Comparison of ENCODE assay signal across 1 cellular context in genomic region chr22:45064313-45065268, GRCh38.
TF ChIP-seq lines count a peak whose summit lies in the region.

No MANE protein-coding gene starts in this region.

TF ChIP-seq in SK-N-SH treated with all-trans-retinoic acid at 6 μM for 48 hours, 23 proteins besides CTCF, POLR2A, EP300 and RAD21 (continued from another document):
- TF ChIP-seq POU6F1 (CRISPR knock-in tag; IDR thresholded peaks at IDR 0.05; ENCODE audit: borderline replicate concordance, low read depth) (no peak), TOX (CRISPR knock-in tag; IDR thresholded peaks at IDR 0.05; ENCODE audit: borderline replicate concordance) (no peak), ZC3H10 (CRISPR knock-in tag; IDR thresholded peaks at IDR 0.05) (no peak), ZNF8 (CRISPR knock-in tag; IDR thresholded peaks at IDR 0.05) (no peak), PATZ1 (CRISPR knock-in tag; IDR thresholded peaks at IDR 0.05; ENCODE audit: borderline replicate concordance) (no peak)
TF ChIP-seq in SK-N-SH treated with all-trans-retinoic acid at 6 μM for 48 hours: peak in this region for 0.
